23 cellular contexts compared by ENCODE assay signal in the genomic region with DNA sequence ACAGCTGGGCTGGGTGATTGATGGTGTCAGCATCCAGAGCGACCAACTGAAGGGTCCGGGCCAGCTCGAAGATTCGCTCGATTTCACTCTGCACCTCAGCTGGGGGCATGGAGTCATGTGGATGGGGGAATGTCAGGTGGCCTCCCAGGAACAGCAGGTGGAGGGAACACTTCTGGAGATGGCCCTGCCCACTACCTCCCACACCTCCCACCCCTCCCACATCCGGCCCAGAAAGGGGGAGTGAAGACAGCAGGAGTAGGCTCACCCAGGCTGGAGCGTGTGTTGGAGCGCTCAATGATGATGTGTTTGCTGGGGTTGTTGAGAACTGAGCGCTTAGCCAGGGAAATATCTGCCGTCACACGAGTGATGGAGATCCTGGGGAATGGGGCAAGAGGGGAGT. TPM values are rescaled to one million over a fixed set of nuclear protein-coding genes. Genes with fewer than 3 reads are reported as not detected.
A peak's percentile ranks its signal among the peaks of the same experiment; 100 is the strongest.
DNase-seq lines count a peak whose midpoint lies in the region; ATAC-seq and TF ChIP-seq lines count a peak whose summit lies in the region.
"Had no signal": no experiment of that assay in that cellular context is flagged by ENCODE, and none has a peak within 500 bp of the region (broad histone marks: within the 10 kb centered on the region; RNA-seq: fewer than 3 reads in every experiment).

No MANE protein-coding gene starts in this region.

- H3K27ac Mint-ChIP-seq in central memory CD8-positive, alpha-beta T cell (ENCODE audit: low read depth): peak overlapping the region; percentile 41
- H3K27ac Mint-ChIP-seq: HFFc6 had no signal

- no peak overlapping the region for H4K91ac ChIP-seq in neuronal stem cell (ENCODE audit: low read depth, low read length, poor library complexity)

- no peak overlapping the region for H2AFZ ChIP-seq in neuronal stem cell (ENCODE audit: low read length)

- no peak for TF ChIP-seq EP300 in upper lobe of left lung (IDR thresholded peaks at IDR 0.05)

- no peak overlapping the region for H3K14ac ChIP-seq in neuronal stem cell (ENCODE audit: low read length)

- H3K9me3 Mint-ChIP-seq in central memory CD8-positive, alpha-beta T cell: no peaks in the 10 kb centered on the region
- H3K9me3 Mint-ChIP-seq: CD4-positive, CD25-positive, alpha-beta regulatory T cell; HFFc6 had no signal

- H3K27me3 ChIP-seq in WERI-Rb-1 (ENCODE audit: insufficient read depth, low read depth, severe bottlenecking): no peaks in the 10 kb centered on the region
- H3K27me3 ChIP-seq in neuronal stem cell (ENCODE audit: control insufficient read depth in 3 of 3, insufficient read depth in 3 of 3, low read depth in 1 of 3, low read length in 3 of 3): no peaks in the 10 kb centered on the region
- H3K27me3 ChIP-seq in HAP-1 (ENCODE audit: low read depth): no peaks in the 10 kb centered on the region
- no peaks in the 10 kb centered on the region for H3K27me3 ChIP-seq in upper lobe of left lung
- H3K27me3 ChIP-seq: BLaER1 had no signal

- no peaks in the 10 kb centered on the region for H3K9me3 ChIP-seq in HEK293 (ENCODE audit: control insufficient read depth, insufficient read depth, low read depth, low read length)
- H3K9me3 ChIP-seq in WERI-Rb-1 (ENCODE audit: severe bottlenecking): no peaks in the 10 kb centered on the region
- H3K9me3 ChIP-seq in neuronal stem cell (replicated peaks in 1 of 2; ENCODE audit: control insufficient read depth in 2 of 2, insufficient read depth in 1 of 2, low read depth in 1 of 2, low read length in 2 of 2): no peaks in the 10 kb centered on the region
- no peaks in the 10 kb centered on the region for H3K9me3 ChIP-seq in HAP-1
- H3K9me3 ChIP-seq in upper lobe of left lung: no peaks in the 10 kb centered on the region
- H3K9me3 ChIP-seq: BLaER1 had no signal

- peaks cover 57 to 73% of the 10 kb centered on the region in 2 experiments for H3K36me3 ChIP-seq in HEK293 (ENCODE audit: control insufficient read depth in 2 of 2, insufficient read depth in 1 of 2, low read length in 2 of 2)
- peaks cover 29% of the 10 kb centered on the region for H3K36me3 ChIP-seq in WERI-Rb-1
- peaks cover 40 to 80% of the 10 kb centered on the region in 2 donors for H3K36me3 ChIP-seq in neuronal stem cell (replicated peaks in 1 of 2; ENCODE audit: control insufficient read depth in 2 of 2, insufficient read depth in 2 of 2, low read length in 2 of 2)
- peaks cover 35% of the 10 kb centered on the region for H3K36me3 ChIP-seq in HAP-1 (replicated peaks)
- H3K36me3 ChIP-seq in upper lobe of left lung: peaks cover 22 to 87% (median 70%) of the 10 kb centered on the region in 4 donors

- DNase-seq in WERI-Rb-1: peak; percentile 43
- DNase-seq in central memory CD8-positive, alpha-beta T cell (ENCODE audit: low spot score in 2 of 2): no peak
- DNase-seq in neuronal stem cell (ENCODE audit: low spot score): no peak
- DNase-seq in NCI-H1930 (lab: John Stamatoyannopoulos, UW): no peak
- DNase-seq in HAP-1 (ENCODE audit: low spot score in 2 of 2): no peak
- DNase-seq in upper lobe of left lung: no peak
- DNase-seq: CD4-positive, CD25-positive, alpha-beta regulatory T cell; HFFc6; Karpas-422; NCI-H1092; NCI-H1417 treated with DMSO at 0.1 percent for 48 hours; NCI-H1694 treated with DMSO at 0.1 percent for 48 hours; NCI-H526; NCI-H82; NK-92 treated with Interleukin-12 subunit alpha and Interleukin-12 subunit beta, amount 100 ng/mL, for 24 hours; PC-3 had no signal

- H2BK120ac ChIP-seq in neuronal stem cell (ENCODE audit: low read depth, low read length): no peak overlapping the region

- CTCF ChIA-PET in HEK293 (lab: Yijun Ruan, JAX): interaction anchor here (1.1 to 2.9 kb wide), 5 partner anchors 9 to 60 kb away, joined by 3 to 23 read pairs (median 4); no protein-coding TSS in a partner anchor

- no peak for ATAC-seq in central memory CD8-positive, alpha-beta T cell (replicated peaks; ENCODE audit: extremely low read depth, poor library complexity, severe bottlenecking)
- ATAC-seq in HG03432 (IDR thresholded peaks at IDR 0.05; ENCODE audit: unreplicated experiment): no peak
- no peak for ATAC-seq in upper lobe of left lung (ENCODE audit: low FRiP score in 2 of 2)
- ATAC-seq: PC-3, Right ventricle myocardium inferior had no signal

- in situ Hi-C loops in HAP-1 (cut with MboI; ENCODE audit: low sequenced_read_pairs): no loop called here

- TF ChIP-seq CTCF in HEK293 (tag by site-specific recombination; IDR thresholded peaks at IDR 0.05) (no peak), WERI-Rb-1 (IDR thresholded peaks at IDR 0.05; ENCODE audit: low read depth, low read length) (no peak), upper lobe of left lung (IDR thresholded peaks at IDR 0.05) (no peak)

- no peak overlapping the region for H3K18ac ChIP-seq in neuronal stem cell (ENCODE audit: low read length)

- H3K9ac ChIP-seq in neuronal stem cell (ENCODE audit: low read depth, low read length, poor library complexity): peak overlapping the region; percentile 25
- H3K9ac ChIP-seq: BLaER1 had no signal

- no peak overlapping the region for H2BK12ac ChIP-seq in neuronal stem cell (ENCODE audit: low read length)

- H2AK5ac ChIP-seq in neuronal stem cell (ENCODE audit: low read depth, low read length): no peak overlapping the region

- no peak overlapping the region for H3K4me2 ChIP-seq in neuronal stem cell (ENCODE audit: insufficient read depth, low read length, poor library complexity, severe bottlenecking)
- H3K4me2 ChIP-seq: BLaER1 had no signal

- no peak for TF ChIP-seq POLR2A in upper lobe of left lung (IDR thresholded peaks at IDR 0.05)

- H3K4me1 ChIP-seq in HEK293 (ENCODE audit: control insufficient read depth, insufficient read depth, low read length): 0 out of 2 replicates have a peak, but pooled peaks cover 1% of the 10 kb centered on the region
- H3K4me1 ChIP-seq in neuronal stem cell (ENCODE audit: control insufficient read depth in 2 of 2, insufficient read depth in 1 of 2, low read depth in 1 of 2, low read length in 2 of 2): no peaks in the 10 kb centered on the region
- H3K4me1 ChIP-seq in HAP-1: peaks cover 2% of the 10 kb centered on the region
- peaks cover 0 to 2% (median under 1%) of the 10 kb centered on the region in 4 donors for H3K4me1 ChIP-seq in upper lobe of left lung
- H3K4me1 ChIP-seq: BLaER1 had no signal

- H4K8ac ChIP-seq in neuronal stem cell (ENCODE audit: low read depth, low read length): no peak overlapping the region

- no peak overlapping the region for H3K4me3 Mint-ChIP-seq in central memory CD8-positive, alpha-beta T cell
- H3K4me3 Mint-ChIP-seq: HFFc6 had no signal

- WGBS in neuronal stem cell (ENCODE audit: extremely low coverage in 2 of 2, insufficient read length in 2 of 2, insufficient replicate concordance in 1 of 2), 2 donors: no CpG with 5 or more reads among the region's 11 CpGs
- WGBS in upper lobe of left lung, 2 donors: 89 to 92% methylated on average over 6 to 11 of the region's 11 CpGs

- POLR2A ChIA-PET in HEK293 (lab: Yijun Ruan, JAX): interaction anchor here (0.7 to 1.3 kb wide), 2 partner anchors 9 to 16 kb away, joined by 3 read pairs; partner anchors contain the start of gene RPL19

- H3K27ac ChIP-seq in HEK293 (ENCODE audit: extremely low read depth, low read depth, low read length): no peak overlapping the region
- H3K27ac ChIP-seq in WERI-Rb-1: no peak overlapping the region
- no peak overlapping the region for H3K27ac ChIP-seq in neuronal stem cell (replicated peaks; ENCODE audit: low read length)
- H3K27ac ChIP-seq in upper lobe of left lung: no peak overlapping the region
- H3K27ac ChIP-seq: BLaER1, HL-60 had no signal

- H3K4me3 ChIP-seq in HEK293 (ENCODE audit: low read depth, low read length) (no peak overlapping the region), WERI-Rb-1 (ENCODE audit: low read depth, low read length) (no peak overlapping the region), neuronal stem cell (ENCODE audit: low read length in 2 of 2) (no peak overlapping the region), HAP-1 (no peak overlapping the region), upper lobe of left lung (no peak overlapping the region)
- H3K4me3 ChIP-seq: BLaER1 had no signal

- H3K79me1 ChIP-seq in neuronal stem cell (ENCODE audit: low read depth, low read length): no peaks in the 10 kb centered on the region

- no peak overlapping the region for H3K23ac ChIP-seq in neuronal stem cell (ENCODE audit: low read depth, low read length, poor library complexity)

- peaks cover 33% of the 10 kb centered on the region for H3K36me3 Mint-ChIP-seq in central memory CD8-positive, alpha-beta T cell (ENCODE audit: insufficient read depth)

- no peaks in the 10 kb centered on the region for H3K27me3 Mint-ChIP-seq in central memory CD8-positive, alpha-beta T cell
- H3K27me3 Mint-ChIP-seq: CD4-positive, CD25-positive, alpha-beta regulatory T cell had no signal

- H2BK5ac ChIP-seq in neuronal stem cell (ENCODE audit: low read length): no peak overlapping the region

- no peak overlapping the region for H3K4ac ChIP-seq in neuronal stem cell (ENCODE audit: low read length)

- H3K4me1 Mint-ChIP-seq in central memory CD8-positive, alpha-beta T cell: no peaks in the 10 kb centered on the region

- H2BK15ac ChIP-seq in neuronal stem cell (ENCODE audit: low read length): no peak overlapping the region

TF ChIP-seq in HEK293, 187 proteins besides CTCF, POLR2A, EP300 and RAD21 (continues in another document):
- peak; percentile 72 for TF ChIP-seq ZFHX2 (tag by site-specific recombination; conservative IDR thresholded peaks at IDR 0.05)
- TF ChIP-seq ZNF600 (tag by site-specific recombination; IDR thresholded peaks at IDR 0.05): peak; percentile 35; the same call in 1 of the 2 replicates
- TF ChIP-seq ZNF324 (tag by site-specific recombination; IDR thresholded peaks at IDR 0.05): no peak
- no peak for TF ChIP-seq ZBTB21 (tag by site-specific recombination; IDR thresholded peaks at IDR 0.05)
- TF ChIP-seq SP3 (tag by site-specific recombination; IDR thresholded peaks at IDR 0.05): no peak; the same call in 1 of the 2 replicates
- no peak for TF ChIP-seq REPIN1 (tag by site-specific recombination; IDR thresholded peaks at IDR 0.05; ENCODE audit: low read depth)

RNA-seq across cellular contexts. Expression of gene CACNB1, which starts 13.7 kb away (rescaled TPM):
- 5.8 TPM for polyA plus RNA-seq in neuronal stem cell (2013, experiment 1 of 2)
- 5.9 TPM for polyA plus RNA-seq in neuronal stem cell (2013, experiment 2 of 2)
- 100 to 1,000 TPM in 1 of 6 donors, 10 to 100 TPM in 5; 28.8 to 149 (median 34.0) TPM for total RNA-seq in upper lobe of left lung

RNA-seq across cellular contexts. Expression of gene RPL19, which starts 16.3 kb away (rescaled TPM):
- polyA plus RNA-seq in neuronal stem cell (2013, experiment 1 of 2): 2,934 TPM
- polyA plus RNA-seq in neuronal stem cell (2013, experiment 2 of 2): 2,874 TPM
- 1,000 to 10,000 TPM; 1,356 to 1,902 (median 1,599) TPM for total RNA-seq in upper lobe of left lung

RNA-seq across cellular contexts. Expression of gene ARL5C, which starts 17.8 kb away (rescaled TPM):
- polyA plus RNA-seq in neuronal stem cell (2013, experiment 1 of 2): not detected
- polyA plus RNA-seq in neuronal stem cell (2013, experiment 2 of 2): not detected
- total RNA-seq in upper lobe of left lung: under 1 TPM in 1 of 6 donors, not detected in 5; 0.39 TPM
- total RNA-seq: CD4-positive, CD25-positive, alpha-beta regulatory T cell; H4; HFFc6; PC-3; Right ventricle myocardium inferior had no signal
- polyA plus RNA-seq: AG04450; CD4-positive, CD25-positive, alpha-beta regulatory T cell had no signal

RNA-seq across cellular contexts. Expression of gene PLXDC1, which starts 32.3 kb away (rescaled TPM):
- 0.56 TPM for polyA plus RNA-seq in neuronal stem cell (2013, experiment 1 of 2)
- 0.46 TPM for polyA plus RNA-seq in neuronal stem cell (2013, experiment 2 of 2)
- total RNA-seq in upper lobe of left lung: 10 to 100 TPM in 3 of 6 donors, 1 to 10 TPM in 3; 3.8 to 47.1 (median 10.5) TPM
- total RNA-seq: PC-3 had no signal

RNA-seq across cellular contexts. Expression of gene STAC2, which starts 42.0 kb away (rescaled TPM):
- polyA plus RNA-seq in neuronal stem cell (2013, experiment 1 of 2): 3.2 TPM
- polyA plus RNA-seq in neuronal stem cell (2013, experiment 2 of 2): 3.3 TPM
- total RNA-seq in upper lobe of left lung: 1 to 10 TPM in 1 of 6 donors, under 1 TPM in 3, not detected in 2; 0.24 to 1.1 (median 0.48) TPM
- total RNA-seq: CD4-positive, CD25-positive, alpha-beta regulatory T cell; HFFc6; PC-3 had no signal
- polyA plus RNA-seq: AG04450; CD4-positive, CD25-positive, alpha-beta regulatory T cell had no signal
